In genomic region chr22:19277785-19278184, GRCh38 we compare ENCODE assay signal across 28 cellular contexts.
"Had no signal": no experiment of that assay in that cellular context is flagged by ENCODE, and none has a peak within 500 bp of the region (broad histone marks: within the 10 kb centered on the region; RNA-seq: fewer than 3 reads in every experiment).

No MANE protein-coding gene starts in this region.

- ATAC-seq: activated naive CD4-positive, alpha-beta T cell treated with anti-CD3 and anti-CD28 coated beads, Interleukin-2, amount 50 U/mL, for 72 hours; activated T-cell treated with anti-CD3 and anti-CD28 coated beads, Interleukin-2, amount 50 U/mL, for 72 hours; effector memory CD8-positive, alpha-beta T cell; foreskin keratinocyte; gastroesophageal sphincter; WTC11 had no signal

- DNase-seq: activated CD4-positive, alpha-beta memory T cell treated with anti-CD3 and anti-CD28 coated beads, Interleukin-2, amount 10 ng/mL, durations not matched to agents 7 days and 5 days; activated CD4-positive, alpha-beta T cell treated with anti-CD3 and anti-CD28 coated beads for 1 hour; activated CD4-positive, alpha-beta T cell treated with anti-CD3 and anti-CD28 coated beads for 4 hours; activated CD4-positive, alpha-beta T cell treated with anti-CD3 and anti-CD28 coated beads, Interleukin-2, amount 10 ng/mL, durations not matched to agents 7 days and 5 days; activated CD4-positive, alpha-beta T cell treated with anti-CD3 and anti-CD28 coated beads, Interleukin-2, amount 50 U/mL, for 4 hours; activated CD8-positive, alpha-beta memory T cell treated with anti-CD3 and anti-CD28 coated beads, Interleukin-2, amount 50 U/mL, for 48 hours; activated gamma-delta T cell; activated naive CD4-positive, alpha-beta T cell; activated naive CD4-positive, alpha-beta T cell treated with anti-CD3 and anti-CD28 coated beads, Interleukin-2, amount 10 ng/mL, durations not matched to agents 7 days and 5 days; activated naive CD8-positive, alpha-beta T cell treated with anti-CD3 and anti-CD28 coated beads, Interleukin-2, amount 10 ng/mL, durations not matched to agents 7 days and 5 days; activated T-cell treated with anti-CD3 and anti-CD28 coated beads for 4 hours; activated T-cell treated with anti-CD3 and anti-CD28 coated beads, Interleukin-2, amount 50 U/mL, for 24 hours; activated T-cell treated with anti-CD3 and anti-CD28 coated beads, Interleukin-2, amount 50 U/mL, for 72 hours; cortex of kidney; dermis blood vessel endothelial cell; effector CD4-positive, alpha-beta T cell; effector memory CD8-positive, alpha-beta T cell; erythroblast; foreskin keratinocyte; T-helper 2 cell had no signal

- H3K27me3 ChIP-seq: ascending aorta, breast epithelium, cardiac muscle cell, esophagus muscularis mucosa, foreskin keratinocyte, gastroesophageal sphincter had no signal

- H3K27ac ChIP-seq: ascending aorta, breast epithelium, cardiac muscle cell, esophagus muscularis mucosa, foreskin keratinocyte, gastroesophageal sphincter had no signal

- H3K4me3 ChIP-seq: ascending aorta, breast epithelium, cardiac muscle cell, esophagus muscularis mucosa, gastroesophageal sphincter had no signal

- H3K36me3 ChIP-seq: breast epithelium, cardiac muscle cell had no signal

- FAIRE-seq: colon had no signal

- H3K4me1 ChIP-seq: ascending aorta, breast epithelium, foreskin keratinocyte, gastroesophageal sphincter had no signal

- H3K9me3 ChIP-seq: ascending aorta, breast epithelium, esophagus muscularis mucosa, gastroesophageal sphincter had no signal
